8 cellular contexts compared by ENCODE assay signal in genomic region chr21:26686278-26686677, GRCh38.
A peak's percentile ranks its signal among the peaks of the same experiment; 100 is the strongest.
DNase-seq lines count a peak whose midpoint lies in the region; ATAC-seq, FAIRE-seq and TF ChIP-seq lines count a peak whose summit lies in the region.

No MANE protein-coding gene starts in this region.

- H3K4me3 ChIP-seq in fibroblast of the aortic adventitia (ENCODE audit: low read depth, low read length), result no peak overlapping the region

- H3K27me3 Mint-ChIP-seq in mesothelial cell of epicardium (ENCODE audit: low read depth), result peaks cover 2% of the 10 kb centered on the region

- no peaks in the 10 kb centered on the region for H3K4me1 Mint-ChIP-seq in mesothelial cell of epicardium

- H3K36me3 Mint-ChIP-seq in mesothelial cell of epicardium, result no peaks in the 10 kb centered on the region

- in situ Hi-C loops in GM13977 (cut with MboI; ENCODE audit: low pct_unique_long_range_greater_than_20kb, low sequenced_read_pairs, unreplicated experiment), result no loop called here

- peaks cover 7% of the 10 kb centered on the region for H3K9me3 Mint-ChIP-seq in mesothelial cell of epicardium

- peak; percentile 5 to 35 (median 8) for DNase-seq in NCI-H1417 (lab: John Stamatoyannopoulos, UW)
- DNase-seq in NCI-H1417 treated with DMSO at 0.1 percent for 48 hours (lab: John Stamatoyannopoulos, UW), result no peak
- peak; percentile 44 for DNase-seq in RCC 7860 (ENCODE audit: low spot score)
- peak; percentile 28 for DNase-seq in fibroblast of the aortic adventitia (ENCODE audit: low read depth)
- DNase-seq in GM13977 (ENCODE audit: low spot score), result no peak
- no peak for DNase-seq in DMS79 treated with DMSO at 0.1 percent for 48 hours (lab: John Stamatoyannopoulos, UW)
- no peak for DNase-seq in mesothelial cell of epicardium (ENCODE audit: low spot score in 2 of 2, unreplicated experiment in 2 of 2)

- TF ChIP-seq CTCF in fibroblast of the aortic adventitia (IDR thresholded peaks at IDR 0.05; ENCODE audit: insufficient read depth, low read length) (no peak), GM13977 (IDR thresholded peaks at IDR 0.05; ENCODE audit: extremely low read depth, insufficient read depth, missing control alignments) (no peak), mesothelial cell of epicardium (IDR thresholded peaks at IDR 0.05; ENCODE audit: unreplicated experiment) (no peak)

- no peak for FAIRE-seq in RCC 7860 (lab: Jason Lieb, UNC)

- no peak overlapping the region for H3K27ac Mint-ChIP-seq in mesothelial cell of epicardium

- no peak overlapping the region for H3K4me3 Mint-ChIP-seq in mesothelial cell of epicardium

- ATAC-seq in HG02763 (IDR thresholded peaks at IDR 0.05; ENCODE audit: unreplicated experiment), result peak; percentile 76

Comparison
In these comparisons a context has a peak if more than half of its experiments do, and no peak if none do; other contexts are left out.
1. DNase-seq: peak in NCI-H1417 (3 of 3), RCC 7860 (single experiment) and fibroblast of the aortic adventitia (single experiment); none in NCI-H1417 treated with DMSO at 0.1 percent for 48 hours (single experiment), GM13977 (single experiment), DMS79 treated with DMSO at 0.1 percent for 48 hours (single experiment) and mesothelial cell of epicardium (0 of 2).